ENCODE assay signal across 8 cellular contexts in the genomic region with DNA sequence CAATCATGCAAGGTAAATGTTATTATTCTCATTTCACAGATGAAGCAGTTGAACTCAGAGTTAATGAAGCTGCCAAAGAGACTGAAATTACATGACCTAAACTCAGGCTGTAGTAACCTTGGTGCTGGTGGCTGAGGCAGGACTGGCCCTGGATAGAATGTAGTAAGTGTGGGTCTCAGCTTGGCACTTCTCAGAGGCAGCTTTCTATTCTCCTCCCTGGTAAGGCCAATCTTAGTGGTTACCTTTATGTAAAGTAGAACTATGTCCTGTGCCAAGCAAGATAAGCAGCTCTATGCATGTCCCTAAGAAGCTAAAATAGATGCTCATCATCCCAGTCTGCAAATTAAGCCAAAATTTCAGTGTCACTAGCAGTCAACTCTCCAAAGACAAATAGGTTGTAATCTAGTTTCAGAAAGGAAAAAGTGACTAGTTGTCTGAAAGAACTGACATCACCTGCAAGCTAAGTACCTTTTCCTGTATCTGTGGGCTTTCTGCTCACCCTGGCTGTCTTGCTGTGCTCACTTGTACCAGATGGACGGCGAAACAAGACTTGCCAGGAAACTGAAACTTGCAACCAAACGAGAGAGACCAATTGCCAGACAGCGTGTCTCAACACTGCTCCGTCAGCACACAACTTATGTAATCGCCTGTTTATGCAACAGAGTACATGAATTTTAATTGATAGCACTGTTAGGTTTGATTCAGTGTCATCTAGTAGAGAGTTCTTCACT. TPM values are rescaled to one million over a fixed set of nuclear protein-coding genes. Genes with fewer than 3 reads are reported as not detected.
DNase-seq lines count a peak whose midpoint lies in the region; ATAC-seq and TF ChIP-seq lines count a peak whose summit lies in the region.

No MANE protein-coding gene starts in this region.

- no peak overlapping the region for H3K4me2 ChIP-seq in neural progenitor cell

- ATAC-seq in GM19463 (IDR thresholded peaks at IDR 0.05; ENCODE audit: unreplicated experiment) (peak; percentile 96), HG03571 (IDR thresholded peaks at IDR 0.05; ENCODE audit: unreplicated experiment) (peak; percentile 93), foreskin keratinocyte (peak; percentile 46)

- H3K36me3 Mint-ChIP-seq in neural progenitor cell, result no peaks in the 10 kb centered on the region

- peak; percentile 65 to 66 for DNase-seq in AML-193 (lab: John Stamatoyannopoulos, UW)
- peak; percentile 23 for DNase-seq in activated CD8-positive, alpha-beta memory T cell treated with anti-CD3 and anti-CD28 coated beads, Interleukin-2, amount 50 U/mL, for 24 hours (ENCODE audit: extremely low read depth)
- DNase-seq in foreskin keratinocyte, result peak; percentile 70 to 79
- peak; percentile 24 to 29 for DNase-seq in stimulated activated CD4-positive, alpha-beta T cell treated with anti-CD3 and anti-CD28 coated beads, Interleukin-2, amount 100 ng/mL, for 48 hours
- no peak for DNase-seq in GOT3 (lab: John Stamatoyannopoulos, UW)
- DNase-seq in neural progenitor cell (ENCODE audit: low spot score), result no peak

- no peaks in the 10 kb centered on the region for H4K20me1 ChIP-seq in neural progenitor cell (ENCODE audit: low read depth)

- no peak overlapping the region for H2AFZ ChIP-seq in neural progenitor cell (replicated peaks)

- H3K4me3 ChIP-seq in neural progenitor cell, result no peak overlapping the region

- H3K9ac ChIP-seq in neural progenitor cell, result no peak overlapping the region

- H3K4me1 Mint-ChIP-seq in neural progenitor cell, result no peaks in the 10 kb centered on the region

- no peaks in the 10 kb centered on the region for H3K9me3 Mint-ChIP-seq in neural progenitor cell

- H3K27ac Mint-ChIP-seq in neural progenitor cell, result no peak overlapping the region

- no peak overlapping the region for H3K27ac ChIP-seq in foreskin keratinocyte
- no peak overlapping the region for H3K27ac ChIP-seq in neural progenitor cell

- H3K9me3 ChIP-seq in neural progenitor cell (ENCODE audit: low read depth), result no peaks in the 10 kb centered on the region

- no peaks in the 10 kb centered on the region for H3K36me3 ChIP-seq in neural progenitor cell

- H3K27me3 ChIP-seq in foreskin keratinocyte (no peaks in the 10 kb centered on the region), neural progenitor cell (no peaks in the 10 kb centered on the region)

- H3K4me3 Mint-ChIP-seq in neural progenitor cell, result no peak overlapping the region

- H3K79me2 ChIP-seq in neural progenitor cell (ENCODE audit: low read depth), result no peaks in the 10 kb centered on the region

- no peaks in the 10 kb centered on the region for H3K4me1 ChIP-seq in foreskin keratinocyte
- no peaks in the 10 kb centered on the region for H3K4me1 ChIP-seq in neural progenitor cell

- TF ChIP-seq CTCF in foreskin keratinocyte (conservative IDR thresholded peaks at IDR 0.05) (no peak), neural progenitor cell (IDR thresholded peaks at IDR 0.05) (no peak)

- no peaks in the 10 kb centered on the region for H3K27me3 Mint-ChIP-seq in neural progenitor cell (ENCODE audit: insufficient read depth, low read depth)

- H3F3A ChIP-seq in neural progenitor cell (ENCODE audit: low read depth), result no peaks in the 10 kb centered on the region

RNA-seq across cellular contexts. Expression of gene CH25H, which starts 43.7 kb away (rescaled TPM):
- not detected in 2 replicates for total RNA-seq in foreskin keratinocyte
- polyA plus RNA-seq in foreskin keratinocyte, result not detected in 2 replicates
- not detected in 2 replicates for total RNA-seq in neural progenitor cell (ENCODE audit: low replicate concordance)

Comparison
In these comparisons a context has a peak if more than half of its experiments do, and no peak if none do; other contexts are left out.
1. DNase-seq: peak in AML-193 (2 of 2), activated CD8-positive, alpha-beta memory T cell treated with anti-CD3 and anti-CD28 coated beads, Interleukin-2, amount 50 U/mL, for 24 hours (single experiment), foreskin keratinocyte (2 of 2) and stimulated activated CD4-positive, alpha-beta T cell treated with anti-CD3 and anti-CD28 coated beads, Interleukin-2, amount 100 ng/mL, for 48 hours (2 of 2); none in GOT3 (single experiment) and neural progenitor cell (single experiment).
2. ATAC-seq: peak in every context shown above with its lines; median percentile 96 in GM19463; 93 in HG03571; 46 in foreskin keratinocyte.